In the genomic region with DNA sequence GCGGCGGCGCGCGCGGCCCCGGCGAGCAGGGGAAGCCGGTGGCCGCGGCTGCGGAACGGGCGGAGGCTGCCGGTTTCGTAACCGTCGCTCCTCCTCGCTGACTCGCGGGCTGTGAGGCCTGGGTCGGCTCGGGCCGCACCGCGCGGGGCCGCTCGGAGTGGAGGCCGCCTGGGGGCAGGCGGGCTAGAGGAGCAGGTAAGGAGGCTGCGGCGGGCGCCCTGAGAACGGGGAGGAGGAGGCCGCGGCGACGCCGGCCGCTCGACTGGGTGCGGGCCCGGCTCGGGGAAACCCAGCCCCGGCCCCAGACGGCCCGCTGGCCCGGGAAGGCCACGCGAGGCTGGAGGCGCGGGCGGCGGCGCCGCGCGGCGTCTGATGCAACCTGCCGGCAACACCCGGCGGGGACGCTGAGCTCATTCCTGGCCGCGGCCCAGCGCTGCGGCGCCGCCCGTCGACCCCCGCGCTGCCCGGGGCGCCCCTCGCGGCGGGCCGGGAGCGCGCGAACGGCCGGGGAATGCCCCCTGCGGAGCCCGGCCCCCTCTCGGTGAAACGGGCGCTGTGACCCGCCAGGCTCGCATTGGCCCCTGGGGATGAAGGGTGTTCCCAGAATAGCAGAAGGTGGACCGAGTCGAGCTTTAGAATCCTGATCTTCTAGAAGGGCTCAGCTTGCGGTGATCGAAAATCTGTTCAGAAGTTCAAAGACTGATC, we compare ENCODE assay signal across 8 cellular contexts. TPM values are rescaled to one million over a fixed set of nuclear protein-coding genes. Genes with fewer than 3 reads are reported as not detected.
A peak's percentile ranks its signal among the peaks of the same experiment; 100 is the strongest.
DNase-seq lines count a peak whose midpoint lies in the region; ATAC-seq and TF ChIP-seq lines count a peak whose summit lies in the region.

A gene (plus strand): TSS at position 9 of the 705 bp plus-strand sequence. CDS start 5,531 bp downstream, outside the sequence.

- H3K27ac ChIP-seq in esophagus squamous epithelium (peak within 1 kb of the TSS; percentile 97 to 99 (median 99)), thyroid gland (peak within 1 kb of the TSS; percentile 90 to 95 (median 94))

- H3K36me3 Mint-ChIP-seq in natural killer cell: no peaks in the 10 kb centered on the region

- ATAC-seq in HG02981 (IDR thresholded peaks at IDR 0.05; ENCODE audit: unreplicated experiment) (peak; percentile 43), natural killer cell (peak; percentile 48 to 59 (median 55))

- H3K4me3 Mint-ChIP-seq in natural killer cell: peak within 1 kb of the TSS; percentile 88

- CTCF ChIA-PET in BJ (lab: Yijun Ruan, JAX): interaction anchor here (1.0 to 2.1 kb wide), 4 partner anchors 15 to 404 kb away, joined by 3 to 5 read pairs (median 3); a partner anchor contains a TSS

- intact Hi-C loops in esophagus squamous epithelium (cut with DNase I): loop anchor here (5.0 kb wide), 1 partner anchor 72 kb away; a partner anchor contains a TSS
- intact Hi-C loops in natural killer cell (cut with micrococcal nuclease): loop anchor here (1.0 to 2.0 kb wide), 2 partner anchors 71 to 197 kb away; a partner anchor contains a TSS
- intact Hi-C loops in thyroid gland (cut with DNase I): no loop called here

- H3K9me3 Mint-ChIP-seq in natural killer cell: no peaks in the 10 kb centered on the region

- peaks cover 45 to 48% of the 10 kb centered on the region in 2 donors for H3K4me1 Mint-ChIP-seq in natural killer cell

- DNase-seq in BJ (ENCODE audit: low read depth) (no peak), NCI-H345 treated with DMSO at 0.1 percent for 48 hours (lab: John Stamatoyannopoulos, UW; ENCODE audit: unreplicated experiment) (peak; percentile 63), activated T-cell treated with anti-CD3 and anti-CD28 coated beads for 4 hours (peak; percentile 32), esophagus squamous epithelium (lab: John Stamatoyannopoulos, UW) (no peak), natural killer cell (peak; percentile 65), thyroid gland (peak; percentile 62 to 64)

- H3K9me3 ChIP-seq in esophagus squamous epithelium (no peaks in the 10 kb centered on the region), thyroid gland (no peaks in the 10 kb centered on the region)

- no peaks in the 10 kb centered on the region for H3K27me3 ChIP-seq in BJ (ENCODE audit: control insufficient read depth, insufficient read depth, low read length)
- no peaks in the 10 kb centered on the region for H3K27me3 ChIP-seq in esophagus squamous epithelium
- H3K27me3 ChIP-seq in thyroid gland: no peaks in the 10 kb centered on the region

- TF ChIP-seq CTCF in BJ (IDR thresholded peaks at IDR 0.05; ENCODE audit: insufficient read depth, low read depth, low read length) (0 out of 2 replicates have a peak, but pooled peaks have one; percentile 17), esophagus squamous epithelium (IDR thresholded peaks at IDR 0.05) (peak in 3 of 6 experiments; percentile 18 to 44 (median 34)), natural killer cell (IDR thresholded peaks at IDR 0.05) (no peak), thyroid gland (IDR thresholded peaks at IDR 0.05) (peak in 3 of 6 experiments; percentile 12 to 48 (median 37))

- peak within 1 kb of the TSS; percentile 75 for H3K4me3 ChIP-seq in BJ (ENCODE audit: low read depth, low read length)
- H3K4me3 ChIP-seq in esophagus squamous epithelium: peak within 1 kb of the TSS; percentile 80 to 90 (median 86)
- H3K4me3 ChIP-seq in thyroid gland (replicated peaks in 1 of 3): peak within 1 kb of the TSS; percentile 78 to 90 (median 83)

- H3K36me3 ChIP-seq in BJ (ENCODE audit: control insufficient read depth, insufficient read depth, low read length) (no peaks in the 10 kb centered on the region), esophagus squamous epithelium (peaks cover 0 to 5% (median 0%) of the 10 kb centered on the region in 3 donors), thyroid gland (no peaks in the 10 kb centered on the region)

- H3K27ac Mint-ChIP-seq in natural killer cell: peak within 1 kb of the TSS; percentile 86 to 97

- POLR2A ChIA-PET in BJ (lab: Charles Lee): no interaction called here

- TF ChIP-seq POLR2A in GM18526 (IDR thresholded peaks at IDR 0.05; ENCODE audit: extremely low read depth, insufficient read length): peak; percentile 88
- peak in 3 of 4 donors; percentile 86 to 96 (median 87) for TF ChIP-seq POLR2A in esophagus squamous epithelium (IDR thresholded peaks at IDR 0.05)
- peak; percentile 34 to 91 for TF ChIP-seq POLR2A in thyroid gland (IDR thresholded peaks at IDR 0.05)

- H3K27me3 Mint-ChIP-seq in natural killer cell (ENCODE audit: low read depth in 2 of 2): no peaks in the 10 kb centered on the region

- H3K4me1 ChIP-seq in esophagus squamous epithelium (peaks cover 15 to 69% (median 45%) of the 10 kb centered on the region in 3 donors), thyroid gland (peaks cover 29 to 46% of the 10 kb centered on the region in 2 donors)

- 0% methylated on average over 4 to 13 of the region's 96 CpGs for WGBS in esophagus squamous epithelium, 2 donors
- 0 to 1% methylated on average over 6 to 36 of the region's 96 CpGs for WGBS in thyroid gland, 2 donors

RNA-seq across cellular contexts. Expression of the gene that starts here (rescaled TPM):
- 16.0 and 29.4 TPM in 2 replicates for polyA plus RNA-seq in BJ (2011; rRNA removed)
- polyA minus RNA-seq in BJ (2011; rRNA and poly(A)+ RNA removed): 15.3 and 17.9 TPM in 2 replicates
- total RNA-seq in esophagus squamous epithelium (10 to 100 TPM; 18.5 to 31.6 (median 26.8) TPM), natural killer cell (10 to 100 TPM; 22.3 to 28.1 (median 23.9) TPM), thyroid gland (10 to 100 TPM; 19.8 to 33.8 (median 26.7) TPM)

Comparison
In these comparisons a context has a peak if more than half of its experiments do, and no peak if none do; other contexts are left out.
1. DNase-seq: peak in NCI-H345 treated with DMSO at 0.1 percent for 48 hours (single experiment), activated T-cell treated with anti-CD3 and anti-CD28 coated beads for 4 hours (single experiment), natural killer cell (single experiment) and thyroid gland (2 of 2); none in BJ (single experiment) and esophagus squamous epithelium (single experiment).
2. Peak in every context shown above with its lines, with median percentiles within 50 percentile points of each other: H3K4me3 ChIP-seq and POLR2A ChIP-seq.